In the genomic region with DNA sequence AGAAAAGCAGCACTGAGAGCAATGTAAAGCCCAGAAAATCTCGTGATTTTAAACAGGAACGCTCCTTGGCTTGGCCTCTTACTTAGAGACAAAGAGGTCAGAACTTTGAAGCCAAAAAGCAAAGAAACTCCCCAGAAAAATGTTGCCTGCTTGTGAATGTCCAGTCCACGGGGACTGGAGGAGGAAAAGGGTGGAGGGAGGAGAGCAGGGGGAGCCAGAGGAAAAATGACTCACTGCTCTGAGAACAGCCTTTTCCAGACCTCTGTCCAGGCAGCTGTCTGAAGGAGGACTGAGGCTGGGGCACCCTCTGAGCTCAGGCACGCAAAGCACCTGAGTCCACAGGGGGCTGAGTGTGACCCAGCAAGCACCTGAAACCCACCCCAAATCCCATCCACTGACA, we compare ENCODE assay signal across 10 cellular contexts.
DNase-seq lines count a peak whose midpoint lies in the region; ATAC-seq and TF ChIP-seq lines count a peak whose summit lies in the region.
"Had no signal": no experiment of that assay in that cellular context is flagged by ENCODE, and none has a peak within 500 bp of the region (broad histone marks: within the 10 kb centered on the region; RNA-seq: fewer than 3 reads in every experiment).

No MANE protein-coding gene starts in this region.

- H3K27ac ChIP-seq in esophagus squamous epithelium (peak overlapping the region; percentile 47 to 90 (median 76)), MM.1S (ENCODE audit: low read length) (no peak overlapping the region)

- ATAC-seq in Right ventricle myocardium inferior (peak; percentile 89), HG02798 (IDR thresholded peaks at IDR 0.05; ENCODE audit: poor library complexity, unreplicated experiment) (no peak), GM18505 (IDR thresholded peaks at IDR 0.05; ENCODE audit: unreplicated experiment) (no peak)

- H3K27ac Mint-ChIP-seq in nephron, result peak overlapping the region; percentile 43 to 98 (median 44)

- intact Hi-C loops in Right ventricle myocardium inferior (cut with DNase I), result no loop called here
- intact Hi-C loops in cardiac septum (cut with DNase I), result loop anchor here (2.0 kb wide), 1 partner anchor 65 kb away; a partner anchor contains a TSS
- intact Hi-C loops in esophagus squamous epithelium (cut with DNase I), result no loop called here

- H3K36me3 Mint-ChIP-seq in nephron (ENCODE audit: low read depth), result peaks cover 71% of the 10 kb centered on the region

- peaks cover 11% of the 10 kb centered on the region; the same call in 1 of the 2 replicates for H3F3A ChIP-seq in MM.1S (ENCODE audit: insufficient read depth, low read length)

- peaks cover 0 to 69% (median 51%) of the 10 kb centered on the region in 3 donors for H3K4me1 ChIP-seq in esophagus squamous epithelium
- 0 out of 2 replicates have a peak, but pooled peaks cover 4% of the 10 kb centered on the region for H3K4me1 ChIP-seq in MM.1S (ENCODE audit: low read length)

- H3K9me3 Mint-ChIP-seq in nephron, result no peaks in the 10 kb centered on the region

- H4K20me1 ChIP-seq in MM.1S (ENCODE audit: insufficient read depth, low read length), result no peaks in the 10 kb centered on the region

- H3K9me2 ChIP-seq in MM.1S (replicated peaks; ENCODE audit: insufficient read depth, low read length), result no peaks in the 10 kb centered on the region

- H3K79me2 ChIP-seq in MM.1S (ENCODE audit: low read length), result peaks cover 93% of the 10 kb centered on the region

- no peak overlapping the region for H3K4me2 ChIP-seq in MM.1S (ENCODE audit: low read depth, low read length)

- DNase-seq in Right ventricle myocardium inferior (ENCODE audit: missing footprints), result no peak
- no peak for DNase-seq in cardiac septum (ENCODE audit: low spot score)
- no peak for DNase-seq in esophagus squamous epithelium (lab: John Stamatoyannopoulos, UW)
- no peak for DNase-seq in NCI-H128 (lab: John Stamatoyannopoulos, UW; ENCODE audit: unreplicated experiment)
- DNase-seq in MM.1S, result no peak
- DNase-seq: 8988T, NCI-H1436 had no signal

- 39 to 55% methylated on average over 3 to 4 of the region's 4 CpGs for WGBS in esophagus squamous epithelium, 2 donors

- no peaks in the 10 kb centered on the region for H3K9me3 ChIP-seq in esophagus squamous epithelium
- no peaks in the 10 kb centered on the region for H3K9me3 ChIP-seq in MM.1S (replicated peaks; ENCODE audit: insufficient read depth, low read length)

- H3K4me3 ChIP-seq in esophagus squamous epithelium, result no peak overlapping the region
- no peak overlapping the region for H3K4me3 ChIP-seq in MM.1S (ENCODE audit: low read length)

- TF ChIP-seq POLR2A in esophagus squamous epithelium (IDR thresholded peaks at IDR 0.05), result no peak
- no peak for TF ChIP-seq POLR2A in GM18505 (IDR thresholded peaks at IDR 0.05; ENCODE audit: borderline replicate concordance, extremely low read depth, insufficient read depth, insufficient read length)

- peaks cover 30% of the 10 kb centered on the region for H3K4me1 Mint-ChIP-seq in nephron

- H3K36me3 ChIP-seq in esophagus squamous epithelium, result peaks cover 6 to 32% (median 7%) of the 10 kb centered on the region in 3 donors
- H3K36me3 ChIP-seq in MM.1S (replicated peaks; ENCODE audit: insufficient read depth, low read length), result peaks cover 55% of the 10 kb centered on the region

- no peak overlapping the region for H2AFZ ChIP-seq in MM.1S (ENCODE audit: low read length)

- H3K27me3 ChIP-seq in esophagus squamous epithelium (peaks cover 0 to 5% (median 0%) of the 10 kb centered on the region in 4 donors), MM.1S (replicated peaks; ENCODE audit: insufficient read depth, low read length) (no peaks in the 10 kb centered on the region)

- TF ChIP-seq CTCF in esophagus squamous epithelium (IDR thresholded peaks at IDR 0.05) (no peak), nephron (IDR thresholded peaks at IDR 0.05; ENCODE audit: unreplicated experiment in 3 of 3) (no peak), MM.1S (IDR thresholded peaks at IDR 0.05; ENCODE audit: low read length) (no peak)

- no peak overlapping the region for H3K9ac ChIP-seq in MM.1S (ENCODE audit: low read length)

- H3K27me3 Mint-ChIP-seq in nephron (ENCODE audit: low read depth), result no peaks in the 10 kb centered on the region

- H3K4me3 Mint-ChIP-seq in nephron, result no peak overlapping the region
